8 cellular contexts compared by ENCODE assay signal in genomic region chr1:31954607-31955283, GRCh38. TPM values are rescaled to one million over a fixed set of nuclear protein-coding genes. Genes with fewer than 3 reads are reported as not detected.
DNase-seq lines count a peak whose midpoint lies in the region; ATAC-seq, FAIRE-seq and TF ChIP-seq lines count a peak whose summit lies in the region.

No MANE protein-coding gene starts in this region.

- TF ChIP-seq POLR2A in sigmoid colon (IDR thresholded peaks at IDR 0.05): no peak

- H3K9me3 ChIP-seq in BLaER1 treated with 17β-estradiol and CSF1 and Interleukin-3, amounts not matched to agents 10 nM and 100 nM (replicated peaks in 1 of 11): no peaks in the 10 kb centered on the region
- H3K9me3 ChIP-seq in astrocyte (ENCODE audit: insufficient read depth, low read depth, low read length) (no peaks in the 10 kb centered on the region), sigmoid colon (no peaks in the 10 kb centered on the region)

- peak overlapping the region; percentile 59 to 90 (median 78) for H3K9ac ChIP-seq in BLaER1 treated with 17β-estradiol and CSF1 and Interleukin-3, amounts not matched to agents 10 nM and 100 nM
- peak overlapping the region; percentile 77 for H3K9ac ChIP-seq in astrocyte (ENCODE audit: low read length)

- no peaks in the 10 kb centered on the region for H3K27me3 Mint-ChIP-seq in astrocyte (ENCODE audit: low read depth, unreplicated experiment)

- peak overlapping the region; percentile 81 for H2AFZ ChIP-seq in astrocyte (ENCODE audit: low read depth, low read length)

- no peak for ATAC-seq in GM21717 (IDR thresholded peaks at IDR 0.05; ENCODE audit: unreplicated experiment)
- no peak for ATAC-seq in GM21423 (IDR thresholded peaks at IDR 0.05; ENCODE audit: unreplicated experiment)
- ATAC-seq in HG02884 (IDR thresholded peaks at IDR 0.05; ENCODE audit: unreplicated experiment): no peak

- H3K36me3 Mint-ChIP-seq in astrocyte (ENCODE audit: low read depth, unreplicated experiment): no peaks in the 10 kb centered on the region

- peak overlapping the region; percentile 71 to 99 (median 91) for H3K27ac ChIP-seq in BLaER1 treated with 17β-estradiol and CSF1 and Interleukin-3, amounts not matched to agents 10 nM and 100 nM
- H3K27ac ChIP-seq in astrocyte (ENCODE audit: low read depth, low read length) (peak overlapping the region; percentile 97), sigmoid colon (peak overlapping the region; percentile 76 to 87 (median 82))

- H3K4me1 Mint-ChIP-seq in astrocyte (ENCODE audit: low read depth, unreplicated experiment): peaks cover 29% of the 10 kb centered on the region

- H3K27ac Mint-ChIP-seq in astrocyte (ENCODE audit: unreplicated experiment): peak overlapping the region; percentile 94

- TF ChIP-seq CTCF in astrocyte (IDR thresholded peaks at IDR 0.05; ENCODE audit: insufficient read depth, low read depth, low read length) (no peak), sigmoid colon (IDR thresholded peaks at IDR 0.05) (no peak)

- WGBS in sigmoid colon, 2 donors: 40 to 41% methylated on average over 6 of the region's 6 CpGs

- DNase-seq in LHCN-M2 (ENCODE audit: low read depth) (peak; percentile 84), astrocyte (ENCODE audit: low read depth) (peak; percentile 95), hypothalamus (lab: John Stamatoyannopoulos, UW) (peak in 35 of 51 donors; percentile 10 to 79 (median 35)), sigmoid colon (peak; percentile 97)

- no peak overlapping the region for H3K4me3 Mint-ChIP-seq in astrocyte (ENCODE audit: unreplicated experiment)

- H3K27me3 ChIP-seq in BLaER1 treated with 17β-estradiol and CSF1 and Interleukin-3, amounts not matched to agents 10 nM and 100 nM: no peaks in the 10 kb centered on the region
- H3K27me3 ChIP-seq in astrocyte (ENCODE audit: insufficient read depth, low read length) (no peaks in the 10 kb centered on the region), sigmoid colon (no peaks in the 10 kb centered on the region)

- FAIRE-seq in astrocyte (lab: Jason Lieb, UNC): no peak

- H3K4me1 ChIP-seq in BLaER1 treated with 17β-estradiol and CSF1 and Interleukin-3, amounts not matched to agents 10 nM and 100 nM: peaks cover 71 to 99% (median 94%) of the 10 kb centered on the region in 10 experiments
- peaks cover 21% of the 10 kb centered on the region for H3K4me1 ChIP-seq in astrocyte (ENCODE audit: insufficient read depth, low read length)
- peaks cover 0 to 30% (median 29%) of the 10 kb centered on the region in 4 donors for H3K4me1 ChIP-seq in sigmoid colon

- peak; percentile 20 to 84 (median 71) for TF ChIP-seq EP300 in sigmoid colon (IDR thresholded peaks at IDR 0.05)

- no peaks in the 10 kb centered on the region for H4K20me1 ChIP-seq in BLaER1 treated with 17β-estradiol and CSF1 and Interleukin-3, amounts not matched to agents 10 nM and 100 nM
- no peaks in the 10 kb centered on the region for H4K20me1 ChIP-seq in astrocyte (ENCODE audit: insufficient read depth, low read length)

- no peaks in the 10 kb centered on the region for H3K79me2 ChIP-seq in astrocyte (ENCODE audit: insufficient read depth, low read length)

- H3K4me2 ChIP-seq in BLaER1 treated with 17β-estradiol and CSF1 and Interleukin-3, amounts not matched to agents 10 nM and 100 nM: peak overlapping the region; percentile 67 to 97 (median 87)
- H3K4me2 ChIP-seq in astrocyte (ENCODE audit: low read length): peak overlapping the region; percentile 43

- H3K9me3 Mint-ChIP-seq in astrocyte (ENCODE audit: unreplicated experiment): no peaks in the 10 kb centered on the region

- intact Hi-C loops in sigmoid colon (cut with DNase I): no loop called here

- no peak overlapping the region; a peak in 1 of 20 replicates for H3K4me3 ChIP-seq in BLaER1 treated with 17β-estradiol and CSF1 and Interleukin-3, amounts not matched to agents 10 nM and 100 nM
- H3K4me3 ChIP-seq in astrocyte (ENCODE audit: insufficient read depth, low read depth, low read length) (no peak overlapping the region), sigmoid colon (no peak overlapping the region)

- no peaks in the 10 kb centered on the region for H3K36me3 ChIP-seq in BLaER1 treated with 17β-estradiol and CSF1 and Interleukin-3, amounts not matched to agents 10 nM and 100 nM
- H3K36me3 ChIP-seq in astrocyte (ENCODE audit: insufficient read depth, low read length): no peaks in the 10 kb centered on the region
- no peaks in the 10 kb centered on the region for H3K36me3 ChIP-seq in sigmoid colon

RNA-seq across cellular contexts. Expression of gene PTP4A2, which starts 16.6 kb away (rescaled TPM):
- 266 and 303 TPM in 2 replicates for total RNA-seq in LHCN-M2 (2014; rRNA removed)
- 244 TPM for polyA plus RNA-seq in LHCN-M2 (2012)
- 260 and 271 TPM in 2 replicates for total RNA-seq in astrocyte
- 100 to 1,000 TPM; 226 to 327 (median 255) TPM for total RNA-seq in sigmoid colon
- 100 to 1,000 TPM; 145 to 228 (median 177) TPM for polyA plus RNA-seq in sigmoid colon

RNA-seq across cellular contexts. Expression of gene KHDRBS1, which starts 58.9 kb away (rescaled TPM):
- total RNA-seq in LHCN-M2 (2014; rRNA removed) (58.9 and 72.6 TPM in 2 replicates), astrocyte (126 and 139 TPM in 2 replicates), sigmoid colon (10 to 100 TPM; 67.2 to 80.6 (median 73.6) TPM)
- 95.9 TPM for polyA plus RNA-seq in LHCN-M2 (2012)
- 10 to 100 TPM; 58.0 to 83.7 (median 66.1) TPM for polyA plus RNA-seq in sigmoid colon

Comparison
In these comparisons a context has a peak if more than half of its experiments do, and no peak if none do; other contexts are left out.
1. DNase-seq: peak in every context shown above with its lines; median percentile 97 in sigmoid colon; 95 in astrocyte; 84 in LHCN-M2; 35 in hypothalamus.